8 cellular contexts compared by ENCODE assay signal in genomic region chr12:65170245-65170881, GRCh38. TPM values are rescaled to one million over a fixed set of nuclear protein-coding genes. Genes with fewer than 3 reads are reported as not detected.
DNase-seq lines count a peak whose midpoint lies in the region; ATAC-seq lines count a peak whose summit lies in the region.

No MANE protein-coding gene starts in this region.

- H3K27me3 Mint-ChIP-seq in activated CD4-positive, alpha-beta memory T cell treated with anti-CD3 and anti-CD28 coated beads, Interleukin-2, amount 10 ng/mL, durations not matched to agents 7 days and 5 days, result peaks cover 4% of the 10 kb centered on the region
- peaks cover 0 to 7% of the 10 kb centered on the region in 2 donors for H3K27me3 Mint-ChIP-seq in effector memory CD8-positive, alpha-beta T cell

- DNase-seq in NCI-H345 (lab: John Stamatoyannopoulos, UW) (peak; percentile 45), NCI-H345 treated with DMSO at 0.1 percent for 48 hours (lab: John Stamatoyannopoulos, UW; ENCODE audit: unreplicated experiment) (no peak), NCI-H2227 treated with DMSO at 0.1 percent for 48 hours (lab: John Stamatoyannopoulos, UW) (peak; percentile 49)
- peak; percentile 72 for DNase-seq in activated CD4-positive, alpha-beta memory T cell treated with anti-CD3 and anti-CD28 coated beads, Interleukin-2, amount 10 ng/mL, durations not matched to agents 7 days and 5 days
- peak; percentile 48 to 61 (median 57) for DNase-seq in effector memory CD8-positive, alpha-beta T cell
- peak; percentile 24 to 32 for DNase-seq in stimulated activated CD8-positive, alpha-beta memory T cell treated with anti-CD3 and anti-CD28 coated beads, Interleukin-2, amount 100 ng/mL, for 1 hour (ENCODE audit: low read depth in 2 of 2)

- WGBS in mesodermal cell (ENCODE audit: insufficient coverage in 2 of 2), 2 experiments, result 0 to 1% methylated on average over 37 to 39 of the region's 44 CpGs

- peak overlapping the region; percentile 97 for H3K4me3 Mint-ChIP-seq in activated CD4-positive, alpha-beta memory T cell treated with anti-CD3 and anti-CD28 coated beads, Interleukin-2, amount 10 ng/mL, durations not matched to agents 7 days and 5 days
- peak overlapping the region; percentile 92 to 93 for H3K4me3 Mint-ChIP-seq in effector memory CD8-positive, alpha-beta T cell

- H3K9me3 ChIP-seq in mesodermal cell (ENCODE audit: control insufficient read depth, low read length), result no peaks in the 10 kb centered on the region

- POLR2A ChIA-PET in activated CD4-positive, alpha-beta memory T cell treated with anti-CD3 and anti-CD28 coated beads, Interleukin-2, amount 10 ng/mL, durations not matched to agents 7 days and 5 days (lab: Charles Lee), result interaction anchor here (1.1 to 4.3 kb wide), 16 partner anchors 11 to 999 kb away, joined by 3 to 123 read pairs (median 8); partner anchors contain the start of genes LLPH and TMBIM4

- peak overlapping the region; percentile 88 for H3K27ac Mint-ChIP-seq in activated CD4-positive, alpha-beta memory T cell treated with anti-CD3 and anti-CD28 coated beads, Interleukin-2, amount 10 ng/mL, durations not matched to agents 7 days and 5 days
- H3K27ac Mint-ChIP-seq in effector memory CD8-positive, alpha-beta T cell, result peak overlapping the region; percentile 99

- no peaks in the 10 kb centered on the region for H3K9me3 Mint-ChIP-seq in activated CD4-positive, alpha-beta memory T cell treated with anti-CD3 and anti-CD28 coated beads, Interleukin-2, amount 10 ng/mL, durations not matched to agents 7 days and 5 days
- H3K9me3 Mint-ChIP-seq in effector memory CD8-positive, alpha-beta T cell, result no peaks in the 10 kb centered on the region

- H3K4me1 ChIP-seq in mesodermal cell (ENCODE audit: control insufficient read depth, insufficient read depth, low read length, poor library complexity, severe bottlenecking), result peaks cover 11% of the 10 kb centered on the region

- CTCF ChIA-PET in activated CD4-positive, alpha-beta memory T cell treated with anti-CD3 and anti-CD28 coated beads, Interleukin-2, amount 10 ng/mL, durations not matched to agents 7 days and 5 days (lab: Charles Lee), result interaction anchor here (2.1 to 5.0 kb wide), 3 partner anchors 14 to 63 kb away, joined by 13 to 39 read pairs (median 31); no protein-coding TSS in a partner anchor

- peak overlapping the region; percentile 91 for H3K27ac ChIP-seq in mesodermal cell (ENCODE audit: low read depth, low read length, severe bottlenecking)

- peaks cover 17% of the 10 kb centered on the region for H3K36me3 ChIP-seq in mesodermal cell (ENCODE audit: control insufficient read depth, insufficient read depth, low read length)

- peaks cover 28% of the 10 kb centered on the region for H3K36me3 Mint-ChIP-seq in activated CD4-positive, alpha-beta memory T cell treated with anti-CD3 and anti-CD28 coated beads, Interleukin-2, amount 10 ng/mL, durations not matched to agents 7 days and 5 days (ENCODE audit: low read depth)
- peaks cover 23% of the 10 kb centered on the region for H3K36me3 Mint-ChIP-seq in effector memory CD8-positive, alpha-beta T cell (ENCODE audit: insufficient read depth)

- peaks cover 38% of the 10 kb centered on the region for H3K4me1 Mint-ChIP-seq in activated CD4-positive, alpha-beta memory T cell treated with anti-CD3 and anti-CD28 coated beads, Interleukin-2, amount 10 ng/mL, durations not matched to agents 7 days and 5 days
- peaks cover 25 to 27% of the 10 kb centered on the region in 2 donors for H3K4me1 Mint-ChIP-seq in effector memory CD8-positive, alpha-beta T cell (ENCODE audit: low read depth in 2 of 2)

- peak overlapping the region; percentile 94 for H3K4me3 ChIP-seq in mesodermal cell (ENCODE audit: extremely low read depth, insufficient read depth, low read length, poor library complexity, severe bottlenecking)

- ATAC-seq in HG02885 (IDR thresholded peaks at IDR 0.05; ENCODE audit: poor library complexity, unreplicated experiment), result peak; percentile 55
- peak; percentile 43 for ATAC-seq in effector memory CD8-positive, alpha-beta T cell (replicated peaks)

RNA-seq across cellular contexts. Expression of gene LEMD3, which starts 1.0 kb away (rescaled TPM):
- total RNA-seq in activated CD4-positive, alpha-beta memory T cell treated with anti-CD3 and anti-CD28 coated beads, Interleukin-2, amount 10 ng/mL, durations not matched to agents 7 days and 5 days, result 10 to 100 TPM; 32.0 to 35.4 TPM
- 16.5 TPM for polyA plus RNA-seq in mesodermal cell (2013, experiment 1 of 2)
- polyA plus RNA-seq in mesodermal cell (2013, experiment 2 of 2), result 15.1 TPM

RNA-seq across cellular contexts. Expression of gene WIF1, which starts 49.3 kb away (rescaled TPM):
- not detected for total RNA-seq in activated CD4-positive, alpha-beta memory T cell treated with anti-CD3 and anti-CD28 coated beads, Interleukin-2, amount 10 ng/mL, durations not matched to agents 7 days and 5 days
- polyA plus RNA-seq in mesodermal cell (2013, experiment 1 of 2), result 0.18 TPM
- polyA plus RNA-seq in mesodermal cell (2013, experiment 2 of 2), result 0.25 TPM
